ENCODE assay signal across 12 cellular contexts in genomic region chr5:555058-555623, GRCh38. TPM values are rescaled to one million over a fixed set of nuclear protein-coding genes. Genes with fewer than 3 reads are reported as not detected.
A peak's percentile ranks its signal among the peaks of the same experiment; 100 is the strongest.
DNase-seq lines count a peak whose midpoint lies in the region; ATAC-seq and TF ChIP-seq lines count a peak whose summit lies in the region.
"Had no signal": no experiment of that assay in that cellular context is flagged by ENCODE, and none has a peak within 500 bp of the region (broad histone marks: within the 10 kb centered on the region; RNA-seq: fewer than 3 reads in every experiment).

No MANE protein-coding gene starts in this region.

- peaks cover 13% of the 10 kb centered on the region for H3K9me3 Mint-ChIP-seq in stimulated activated memory B cell treated with anti-CD40 and anti-IgM and Interleukin-4, amounts not matched to agents 10 μg/mL and 1 μg/mL and 100 μg/mL, for 72 hours

- no peak overlapping the region for H3K4me3 Mint-ChIP-seq in stimulated activated memory B cell treated with anti-CD40 and anti-IgM and Interleukin-4, amounts not matched to agents 10 μg/mL and 1 μg/mL and 100 μg/mL, for 72 hours
- H3K4me3 Mint-ChIP-seq: activated naive CD4-positive, alpha-beta T cell treated with anti-CD3 and anti-CD28 coated beads for 36 hours had no signal

- H3K36me3 ChIP-seq in left lung: no peaks in the 10 kb centered on the region

- peak; percentile 47 for DNase-seq in activated CD8-positive, alpha-beta memory T cell treated with anti-CD3 and anti-CD28 coated beads, Interleukin-2, amount 50 U/mL, for 48 hours
- DNase-seq in activated CD8-positive, alpha-beta memory T cell treated with anti-CD3 and anti-CD28 coated beads, Interleukin-2, amount 50 U/mL, for 4 hours: no peak
- DNase-seq in RPMI7951 (ENCODE audit: low read depth): peak; percentile 2
- DNase-seq in left lung: peak; percentile 30 to 76
- DNase-seq in NCI-H69 (lab: John Stamatoyannopoulos, UW): no peak
- no peak for DNase-seq in ecto neural progenitor cell (ENCODE audit: low spot score)
- DNase-seq in NCI-H774 (lab: John Stamatoyannopoulos, UW): no peak
- DNase-seq: activated naive CD4-positive, alpha-beta T cell treated with anti-CD3 and anti-CD28 coated beads for 36 hours; DMS79; NCI-H82; stimulated activated naive CD4-positive, alpha-beta T cell had no signal

- H3K4me3 ChIP-seq in left lung: no peak overlapping the region

- H3K4me1 Mint-ChIP-seq in stimulated activated memory B cell treated with anti-CD40 and anti-IgM and Interleukin-4, amounts not matched to agents 10 μg/mL and 1 μg/mL and 100 μg/mL, for 72 hours: peaks cover 11% of the 10 kb centered on the region

- H3K36me3 Mint-ChIP-seq in stimulated activated memory B cell treated with anti-CD40 and anti-IgM and Interleukin-4, amounts not matched to agents 10 μg/mL and 1 μg/mL and 100 μg/mL, for 72 hours: peaks cover 1% of the 10 kb centered on the region

- H3K27me3 ChIP-seq in left lung: peaks cover 0 to 47% of the 10 kb centered on the region in 2 donors

- TF ChIP-seq CTCF in left lung (IDR thresholded peaks at IDR 0.05): no peak

- no peaks in the 10 kb centered on the region for H3K9me3 ChIP-seq in left lung

- H3K27me3 Mint-ChIP-seq in stimulated activated memory B cell treated with anti-CD40 and anti-IgM and Interleukin-4, amounts not matched to agents 10 μg/mL and 1 μg/mL and 100 μg/mL, for 72 hours: peaks cover 57% of the 10 kb centered on the region

- no peaks in the 10 kb centered on the region for H3K4me1 ChIP-seq in left lung

- no peak overlapping the region for H3K27ac ChIP-seq in left lung

- no peak overlapping the region for H3K27ac Mint-ChIP-seq in stimulated activated memory B cell treated with anti-CD40 and anti-IgM and Interleukin-4, amounts not matched to agents 10 μg/mL and 1 μg/mL and 100 μg/mL, for 72 hours
- H3K27ac Mint-ChIP-seq: activated naive CD4-positive, alpha-beta T cell treated with anti-CD3 and anti-CD28 coated beads for 36 hours had no signal

- no peak for ATAC-seq in left lung
- ATAC-seq in stimulated activated memory B cell treated with anti-CD40 and anti-IgM and Interleukin-4, amounts not matched to agents 10 μg/mL and 1 μg/mL and 100 μg/mL, for 72 hours: peak; percentile 52

- intact Hi-C loops in left lung (cut with DNase I): no loop called here

RNA-seq across cellular contexts. Expression of gene SLC9A3, which starts 30.9 kb away (rescaled TPM):
- 0.84 and 0.88 TPM in 2 replicates for total RNA-seq in RPMI7951 (2014; rRNA removed; shearing (Covaris generic))
- total RNA-seq in left lung: 1 to 10 TPM in 1 of 2 donors, under 1 TPM in 1; 0.99 to 1.0 TPM

RNA-seq across cellular contexts. Expression of gene CEP72, which starts 57.0 kb away (rescaled TPM):
- total RNA-seq in RPMI7951 (2014; rRNA removed; shearing (Covaris generic)): 3.1 and 3.7 TPM in 2 replicates
- 10 to 100 TPM in 1 of 2 donors, 1 to 10 TPM in 1; 5.5 to 13.1 TPM for total RNA-seq in left lung

Comparison
In these comparisons a context has a peak if more than half of its experiments do, and no peak if none do; other contexts are left out.
1. DNase-seq: peak in activated CD8-positive, alpha-beta memory T cell treated with anti-CD3 and anti-CD28 coated beads, Interleukin-2, amount 50 U/mL, for 48 hours (single experiment), RPMI7951 (single experiment) and left lung (2 of 2); none in activated CD8-positive, alpha-beta memory T cell treated with anti-CD3 and anti-CD28 coated beads, Interleukin-2, amount 50 U/mL, for 4 hours (single experiment), NCI-H69 (single experiment), ecto neural progenitor cell (single experiment) and NCI-H774 (single experiment).